ENCODE assay signal across 9 cellular contexts in genomic region chr2:149038442-149039212, GRCh38. TPM values are rescaled to one million over a fixed set of nuclear protein-coding genes. Genes with fewer than 3 reads are reported as not detected.
DNase-seq lines count a peak whose midpoint lies in the region; ATAC-seq and TF ChIP-seq lines count a peak whose summit lies in the region.
"Had no signal": no experiment of that assay in that cellular context is flagged by ENCODE, and none has a peak within 500 bp of the region (broad histone marks: within the 10 kb centered on the region; RNA-seq: fewer than 3 reads in every experiment).

TSS of gene LYPD6B (plus strand) at chr2:149038699. CDS start at chr2:149130949, 92,250 bp downstream.

- H3K36me3 ChIP-seq in HUES64 (ENCODE audit: insufficient read depth, low read length): no peaks in the 10 kb centered on the region
- no peaks in the 10 kb centered on the region for H3K36me3 ChIP-seq in ascending aorta
- no peaks in the 10 kb centered on the region for H3K36me3 ChIP-seq in effector memory CD4-positive, alpha-beta T cell (ENCODE audit: control insufficient read depth, insufficient read depth, low read length)
- H3K36me3 ChIP-seq: BLaER1 treated with 17β-estradiol and CSF1 and Interleukin-3, amounts not matched to agents 10 nM and 100 nM had no signal

- H3K9me3 Mint-ChIP-seq in memory B cell: no peaks in the 10 kb centered on the region

- H3K27me3 ChIP-seq in HUES64 (ENCODE audit: insufficient read depth, low read length) (peaks cover 37% of the 10 kb centered on the region), ascending aorta (no peaks in the 10 kb centered on the region)
- peaks cover 20% of the 10 kb centered on the region for H3K27me3 ChIP-seq in effector memory CD4-positive, alpha-beta T cell (replicated peaks; ENCODE audit: control insufficient read depth, insufficient read depth, low read length, poor library complexity, severe bottlenecking)
- H3K27me3 ChIP-seq: BLaER1 treated with 17β-estradiol and CSF1 and Interleukin-3, amounts not matched to agents 10 nM and 100 nM had no signal

- H3K4me1 ChIP-seq in HUES64 (ENCODE audit: insufficient read depth, low read length): no peaks in the 10 kb centered on the region
- no peaks in the 10 kb centered on the region for H3K4me1 ChIP-seq in ascending aorta
- peaks cover 6% of the 10 kb centered on the region for H3K4me1 ChIP-seq in effector memory CD4-positive, alpha-beta T cell (ENCODE audit: control insufficient read depth, insufficient read depth, low read length, poor library complexity, severe bottlenecking)

- H3K27ac ChIP-seq in HUES64 (ENCODE audit: low read depth, low read length): no peak within 1 kb of the TSS
- no peak within 1 kb of the TSS for H3K27ac ChIP-seq in ascending aorta
- no peak within 1 kb of the TSS for H3K27ac ChIP-seq in effector memory CD4-positive, alpha-beta T cell (ENCODE audit: insufficient read depth, low read length, poor library complexity, severe bottlenecking)
- H3K27ac ChIP-seq: BLaER1 treated with 17β-estradiol and CSF1 and Interleukin-3, amounts not matched to agents 10 nM and 100 nM had no signal

- H3K4me1 Mint-ChIP-seq in memory B cell: peaks cover 20% of the 10 kb centered on the region

- ATAC-seq in GM21515 (IDR thresholded peaks at IDR 0.05; ENCODE audit: unreplicated experiment): peak; percentile 73
- peak; percentile 84 for ATAC-seq in memory B cell (ENCODE audit: low read depth)

- no peaks in the 10 kb centered on the region for H3K36me3 Mint-ChIP-seq in memory B cell

- intact Hi-C loops in ascending aorta (cut with DNase I): no loop called here

- H3K4me3 ChIP-seq in HUES64 (ENCODE audit: low read length) (peak within 1 kb of the TSS; percentile 60), ascending aorta (peak within 1 kb of the TSS; percentile 48 to 60)
- H3K4me3 ChIP-seq in effector memory CD4-positive, alpha-beta T cell (ENCODE audit: insufficient read depth, low read depth, low read length, poor library complexity, severe bottlenecking): no peak within 1 kb of the TSS
- H3K4me3 ChIP-seq: BLaER1 treated with 17β-estradiol and CSF1 and Interleukin-3, amounts not matched to agents 10 nM and 100 nM had no signal

- H3K4me3 Mint-ChIP-seq in memory B cell: peak within 1 kb of the TSS; percentile 77

- peak within 1 kb of the TSS; percentile 63 for H3K9ac ChIP-seq in HUES64 (ENCODE audit: low read depth, low read length)
- H3K9ac ChIP-seq: BLaER1 treated with 17β-estradiol and CSF1 and Interleukin-3, amounts not matched to agents 10 nM and 100 nM had no signal

- TF ChIP-seq CTCF in ascending aorta (IDR thresholded peaks at IDR 0.05): no peak

- in situ Hi-C loops in KBM-7 (cut with MboI; ENCODE audit: low pct_unique_long_range_greater_than_20kb, low sequenced_read_pairs): no loop called here

- DNase-seq in DMS79 treated with DMSO at 0.1 percent for 48 hours (lab: John Stamatoyannopoulos, UW) (peak; percentile 22), DMS79 (lab: John Stamatoyannopoulos, UW) (no peak), ascending aorta (ENCODE audit: low spot score in 2 of 2) (no peak), memory B cell (ENCODE audit: low spot score in 2 of 2) (no peak), KBM-7 (no peak)
- no peak for DNase-seq in effector memory CD4-positive, alpha-beta T cell

- H3K9me3 ChIP-seq in HUES64 (ENCODE audit: insufficient read depth, low read depth, low read length): no peaks in the 10 kb centered on the region
- H3K9me3 ChIP-seq in ascending aorta: no peaks in the 10 kb centered on the region
- no peaks in the 10 kb centered on the region for H3K9me3 ChIP-seq in effector memory CD4-positive, alpha-beta T cell (ENCODE audit: control insufficient read depth, low read length)

- H3K27ac Mint-ChIP-seq in memory B cell: no peak within 1 kb of the TSS

- peaks cover 7% of the 10 kb centered on the region for H3K27me3 Mint-ChIP-seq in memory B cell

- 1% methylated on average over 85 of the region's 85 CpGs for WGBS in HUES64

RNA-seq across cellular contexts. Expression of gene LYPD6B, which starts in this region (rescaled TPM):
- polyA plus RNA-seq in HUES64 (2013, experiment 1 of 2): 2.5 TPM
- polyA plus RNA-seq in HUES64 (2013, experiment 2 of 2): 3.0 TPM
- total RNA-seq in ascending aorta: not detected
